10 cellular contexts compared by ENCODE assay signal in the genomic region with DNA sequence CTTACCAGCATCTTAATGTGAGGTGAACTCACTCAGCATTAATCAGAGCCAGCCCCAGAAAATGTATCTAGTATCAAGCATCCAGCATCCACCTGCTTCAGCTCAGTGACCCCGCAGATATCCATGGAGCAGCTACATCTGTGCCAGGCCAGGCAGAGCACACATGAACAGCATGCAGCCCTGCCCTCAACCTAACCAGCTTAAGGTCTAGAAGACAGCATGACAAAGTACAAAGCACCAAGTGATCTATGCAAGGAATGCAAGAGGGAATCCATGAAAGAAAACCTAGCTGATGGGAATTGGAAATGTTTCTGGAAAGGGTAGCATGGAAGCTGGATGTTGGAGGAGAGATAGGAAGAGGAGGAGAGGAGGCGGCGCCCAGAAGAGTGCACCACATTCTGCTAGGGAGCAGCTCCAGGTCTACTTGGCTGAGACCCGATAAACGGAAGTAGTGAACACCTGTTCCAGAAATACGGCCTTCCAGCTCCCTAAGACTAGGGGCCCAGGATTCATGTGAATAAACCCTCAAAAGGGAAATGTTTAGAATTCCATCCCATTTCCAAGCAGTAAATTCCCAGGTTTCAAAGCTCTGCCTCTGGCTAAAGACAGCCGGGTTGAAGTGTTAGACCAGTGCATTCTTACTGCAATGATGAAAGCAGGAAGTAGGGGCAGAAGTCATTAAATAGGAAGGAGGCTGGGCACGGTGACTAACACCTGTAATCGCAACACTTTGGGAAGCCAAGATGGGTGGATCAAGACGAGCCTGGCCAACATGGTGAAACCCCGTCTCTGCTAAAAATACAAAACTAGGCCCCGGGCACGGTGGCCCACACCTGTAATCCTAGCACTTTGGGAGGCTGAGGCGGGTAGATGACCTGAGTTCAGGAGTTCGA. TPM values are rescaled to one million over a fixed set of nuclear protein-coding genes. Genes with fewer than 3 reads are reported as not detected.
DNase-seq lines count a peak whose midpoint lies in the region; ATAC-seq, FAIRE-seq and TF ChIP-seq lines count a peak whose summit lies in the region.
"Had no signal": no experiment of that assay in that cellular context is flagged by ENCODE, and none has a peak within 500 bp of the region (broad histone marks: within the 10 kb centered on the region; RNA-seq: fewer than 3 reads in every experiment).

No MANE protein-coding gene starts in this region.

- H3K27ac ChIP-seq in HepG2 (ENCODE audit: extremely low read length, insufficient read depth, low read length) = no peak overlapping the region

- FAIRE-seq in HepG2 (lab: Jason Lieb, UNC) = no peak

- 93% methylated on average over 14 of the region's 15 CpGs for WGBS in HepG2 (ENCODE audit: low lambda C conversion rate)

- peak; percentile 57 for DNase-seq in AG04449 (ENCODE audit: low read depth, low spot score)
- peak; percentile 24 for DNase-seq in HK-2 (ENCODE audit: unreplicated experiment)
- DNase-seq in amniotic epithelial cell (ENCODE audit: low read depth) = peak; percentile 74
- DNase-seq in HepG2 (ENCODE audit: low spot score) = no peak
- DNase-seq in NCI-H1092 (lab: John Stamatoyannopoulos, UW) = no peak
- DNase-seq in NCI-H1417 treated with DMSO at 0.1 percent for 48 hours (lab: John Stamatoyannopoulos, UW) = no peak
- DNase-seq in posterior cingulate gyrus = no peak
- no peak for DNase-seq in inferior parietal cortex (ENCODE audit: extremely low spot score)
- DNase-seq: GDM1, RPMI8226 had no signal

- BruUV-seq in HepG2 (replicated peaks; lab: Mats Ljungman, UMichigan) = no TSS peak

- no peaks in the 10 kb centered on the region for H3K79me2 ChIP-seq in HepG2 (ENCODE audit: insufficient read depth, low read length)

- no peaks in the 10 kb centered on the region for H3K27me3 ChIP-seq in HepG2 (ENCODE audit: control insufficient read depth in 1 of 2, insufficient read depth in 2 of 2, low read length in 2 of 2)

- H3K9ac ChIP-seq in HepG2 (ENCODE audit: insufficient read depth, low read depth, low read length) = no peak overlapping the region

- H4K20me1 ChIP-seq in HepG2 (ENCODE audit: insufficient read depth, low read length) = no peaks in the 10 kb centered on the region

- CTCF ChIA-PET in AG04449 (lab: Yijun Ruan, JAX) = interaction anchor here (1.0 to 2.5 kb wide), 4 partner anchors 9 to 337 kb away, joined by 3 to 8 read pairs (median 5); no protein-coding TSS in a partner anchor
- CTCF ChIA-PET in HepG2 (lab: Yijun Ruan, JAX; ENCODE audit: low intra/inter-chr PET ratio, low total read pairs) = no interaction called here

- H3K4me3 ChIP-seq in AG04449 (ENCODE audit: low read depth, low read length) (no peak overlapping the region), HepG2 (replicated peaks in 1 of 3; ENCODE audit: insufficient read depth in 1 of 3, low read depth in 2 of 3, low read length in 3 of 3) (no peak overlapping the region)

- 0 out of 4 replicates have a peak, but pooled peaks of 1 of the 2 experiments have one; percentile 15 for TF ChIP-seq POLR2A in HepG2 (IDR thresholded peaks at IDR 0.05; ENCODE audit: insufficient read depth in 1 of 2, low read depth in 2 of 2, low read length in 2 of 2)

- POLR2A ChIA-PET in AG04449 (lab: Yijun Ruan, JAX) = no interaction called here
- POLR2A ChIA-PET in HepG2 (lab: Yijun Ruan, JAX) = no interaction called here

- TF ChIP-seq EP300 in HepG2 (IDR thresholded peaks at IDR 0.05; ENCODE audit: low read depth in 2 of 2, low read length in 2 of 2) (no peak), HepG2 (CRISPR knock-in tag; IDR thresholded peaks at IDR 0.05; ENCODE audit: borderline replicate concordance) (no peak)

- ATAC-seq in HepG2 = peak; percentile 36

- TF ChIP-seq CTCF in AG04449 (IDR thresholded peaks at IDR 0.05; ENCODE audit: insufficient read depth, low read length, missing control alignments) (no peak), HepG2 (CRISPR knock-in tag; IDR thresholded peaks at IDR 0.05) (no peak)

- in situ Hi-C loops in HepG2 (cut with HindIII; ENCODE audit: extremely low pct_ligation_motif_present, low pct_unique_long_range_greater_than_20kb) = no loop called here

- peaks cover 20 to 24% of the 10 kb centered on the region in 2 experiments for H3K36me3 ChIP-seq in HepG2 (replicated peaks in 1 of 2; ENCODE audit: control insufficient read depth in 1 of 2, insufficient read depth in 2 of 2, low read length in 2 of 2)

- H3K4me1 ChIP-seq in HepG2 (ENCODE audit: insufficient read depth, low read length) = no peaks in the 10 kb centered on the region

- H3K4me2 ChIP-seq in HepG2 (ENCODE audit: low read depth, low read length) = no peak overlapping the region

- no peak for TF ChIP-seq RAD21 in HepG2 (CRISPR knock-in tag; IDR thresholded peaks at IDR 0.05)

- H3K9me3 ChIP-seq in HepG2 (ENCODE audit: low read length) = no peaks in the 10 kb centered on the region

- intact Hi-C loops in HepG2 (cut with micrococcal nuclease; ENCODE audit: unreplicated experiment) = no loop called here
- intact Hi-C loops in posterior cingulate gyrus (cut with DNase I) = no loop called here

- H2AFZ ChIP-seq in HepG2 (ENCODE audit: low read length) = no peak overlapping the region

TF ChIP-seq in HepG2, 621 proteins besides CTCF, POLR2A, EP300 and RAD21 (continues in another document):
- TF ChIP-seq NPAS2 (CRISPR knock-in tag; IDR thresholded peaks at IDR 0.05; ENCODE audit: borderline replicate concordance) = no peak
- TF ChIP-seq BRD4 (CRISPR knock-in tag; IDR thresholded peaks at IDR 0.05) = no peak
- TF ChIP-seq PAF1 (CRISPR knock-in tag; IDR thresholded peaks at IDR 0.05) = 0 out of 2 replicates have a peak, but pooled peaks have one; percentile 49
- TF ChIP-seq POLR2AphosphoS2 (IDR thresholded peaks at IDR 0.05; ENCODE audit: low read depth, low read length) = no peak
- 0 out of 2 replicates have a peak, but pooled peaks have one; percentile 9 for TF ChIP-seq POLR2AphosphoS5 (IDR thresholded peaks at IDR 0.05; ENCODE audit: low read depth, low read length)

RNA-seq across cellular contexts. Expression of a gene that starts 23.5 kb away (rescaled TPM):
- total RNA-seq in HepG2 (2016; rRNA removed; fragmentation: Illumina TruSeq; extraction: Trizol) = 33.7 and 37.6 TPM in 2 replicates
- 2.0 and 2.6 TPM in 2 replicates for total RNA-seq in HepG2 (2016; cell fraction: cytosol; rRNA removed; fragmentation: Illumina TruSeq; extraction: Trizol; ENCODE audit: low read depth)
- 33.9 and 35.3 TPM in 2 replicates for total RNA-seq in HepG2 (2016; cell fraction: insoluble cytoplasmic fraction; rRNA removed; fragmentation: Illumina TruSeq; extraction: Trizol)
- total RNA-seq in HepG2 (2016; cell fraction: membrane; rRNA removed; fragmentation: Illumina TruSeq; extraction: Trizol) = 9.5 and 10.0 TPM in 2 replicates
- 18.8 and 19.9 TPM in 2 replicates for total RNA-seq in HepG2 (2016; cell fraction: nucleus; rRNA removed; fragmentation: Illumina TruSeq; extraction: Trizol)
- polyA plus RNA-seq in HepG2 (2011; rRNA removed) = 13.8 and 15.2 TPM in 2 replicates
- 11.1 and 12.2 TPM in 2 replicates for polyA plus RNA-seq in HepG2 (2011; cell fraction: cytosol; rRNA removed)
- polyA plus RNA-seq in HepG2 (2011; cell fraction: nucleus; rRNA removed) = 22.6 and 24.9 TPM in 2 replicates
- 8.5 and 9.8 TPM in 2 replicates for polyA plus RNA-seq in HepG2 (2012)
- polyA plus RNA-seq in HepG2 (2016; cell fraction: cytosol; fragmentation: Illumina TruSeq; extraction: Trizol; ENCODE audit: low read depth) = 1.4 and 1.9 TPM in 2 replicates
- 23.7 and 29.8 TPM in 2 replicates for polyA plus RNA-seq in HepG2 (2016; cell fraction: insoluble cytoplasmic fraction; fragmentation: Illumina TruSeq; extraction: Trizol; ENCODE audit: low read depth)
- polyA plus RNA-seq in HepG2 (2016; cell fraction: membrane; fragmentation: Illumina TruSeq; extraction: Trizol; ENCODE audit: low read depth) = 4.5 and 4.6 TPM in 2 replicates
- polyA plus RNA-seq in HepG2 (2016; cell fraction: nucleus; fragmentation: Illumina TruSeq; extraction: Trizol; ENCODE audit: insufficient read depth, low read depth) = 29.0 and 31.3 TPM in 2 replicates
- polyA minus RNA-seq in HepG2 (2011; rRNA and poly(A)+ RNA removed; ENCODE audit: low replicate concordance) = 21.4 and 43.9 TPM in 2 replicates
- 8.2 and 8.3 TPM in 2 replicates for polyA minus RNA-seq in HepG2 (2011; cell fraction: cytosol; rRNA and poly(A)+ RNA removed)
- 10.6 and 11.2 TPM in 2 replicates for polyA minus RNA-seq in HepG2 (2011; cell fraction: nucleus; rRNA and poly(A)+ RNA removed)

RNA-seq across cellular contexts. Expression of a gene that starts 59.1 kb away (rescaled TPM):
- total RNA-seq in HepG2 (2016; rRNA removed; fragmentation: Illumina TruSeq; extraction: Trizol) = 2.9 and 8.1 TPM in 2 replicates
- total RNA-seq in HepG2 (2016; cell fraction: cytosol; rRNA removed; fragmentation: Illumina TruSeq; extraction: Trizol; ENCODE audit: low read depth) = 0.88 and 1.3 TPM in 2 replicates
- total RNA-seq in HepG2 (2016; cell fraction: insoluble cytoplasmic fraction; rRNA removed; fragmentation: Illumina TruSeq; extraction: Trizol) = 2.9 and 8.3 TPM in 2 replicates
- 1.6 and 1.8 TPM in 2 replicates for total RNA-seq in HepG2 (2016; cell fraction: membrane; rRNA removed; fragmentation: Illumina TruSeq; extraction: Trizol)
- 6.1 TPM in 2 replicates for total RNA-seq in HepG2 (2016; cell fraction: nucleus; rRNA removed; fragmentation: Illumina TruSeq; extraction: Trizol)
- polyA plus RNA-seq in HepG2 (2011; rRNA removed) = 2.8 and 6.1 TPM in 2 replicates
- polyA plus RNA-seq in HepG2 (2011; cell fraction: cytosol; rRNA removed) = 2.6 and 5.3 TPM in 2 replicates
- polyA plus RNA-seq in HepG2 (2011; cell fraction: nucleus; rRNA removed) = 7.4 and 7.5 TPM in 2 replicates
- polyA plus RNA-seq in HepG2 (2012) = 1.9 and 2.5 TPM in 2 replicates
- polyA plus RNA-seq in HepG2 (2016; cell fraction: cytosol; fragmentation: Illumina TruSeq; extraction: Trizol; ENCODE audit: low read depth) = 0.71 and 1.1 TPM in 2 replicates
- polyA plus RNA-seq in HepG2 (2016; cell fraction: insoluble cytoplasmic fraction; fragmentation: Illumina TruSeq; extraction: Trizol; ENCODE audit: low read depth) = 2.5 and 3.1 TPM in 2 replicates
- polyA plus RNA-seq in HepG2 (2016; cell fraction: membrane; fragmentation: Illumina TruSeq; extraction: Trizol; ENCODE audit: low read depth) = 0.88 and 1.5 TPM in 2 replicates
- 9.0 and 10.9 TPM in 2 replicates for polyA plus RNA-seq in HepG2 (2016; cell fraction: nucleus; fragmentation: Illumina TruSeq; extraction: Trizol; ENCODE audit: insufficient read depth, low read depth)
- polyA minus RNA-seq in HepG2 (2011; rRNA and poly(A)+ RNA removed; ENCODE audit: low replicate concordance) = 0.07 and 3.2 TPM in 2 replicates
- polyA minus RNA-seq in HepG2 (2011; cell fraction: cytosol; rRNA and poly(A)+ RNA removed) = 2.1 and 2.4 TPM in 2 replicates
- 2.6 and 3.9 TPM in 2 replicates for polyA minus RNA-seq in HepG2 (2011; cell fraction: nucleus; rRNA and poly(A)+ RNA removed)

Comparison
In these comparisons a context has a peak if more than half of its experiments do, and no peak if none do; other contexts are left out.
1. DNase-seq: peak in AG04449 (single experiment), HK-2 (single experiment) and amniotic epithelial cell (single experiment); none in HepG2 (single experiment), NCI-H1092 (single experiment), NCI-H1417 treated with DMSO at 0.1 percent for 48 hours (single experiment), posterior cingulate gyrus (0 of 10) and inferior parietal cortex (single experiment).